1 cellular context compared by ENCODE assay signal in genomic region chr1:5897281-5897680, GRCh38.
A peak's percentile ranks its signal among the peaks of the same experiment; 100 is the strongest.
TF ChIP-seq lines count a peak whose summit lies in the region.

No MANE protein-coding gene starts in this region.

TF ChIP-seq in GM23338, 12 proteins besides CTCF, POLR2A, EP300 and RAD21 (continued from another document):
- TF ChIP-seq ZNF462 (CRISPR knock-in tag; IDR thresholded peaks at IDR 0.05): peak; percentile 75
